14 cellular contexts compared by ENCODE assay signal in genomic region chr4:15255537-15255936, GRCh38.
DNase-seq lines count a peak whose midpoint lies in the region; ATAC-seq and TF ChIP-seq lines count a peak whose summit lies in the region.
"Had no signal": no experiment of that assay in that cellular context is flagged by ENCODE, and none has a peak within 500 bp of the region (broad histone marks: within the 10 kb centered on the region; RNA-seq: fewer than 3 reads in every experiment).

No MANE protein-coding gene starts in this region.

- POLR2A ChIA-PET in WTC11 (lab: Charles Lee), result no interaction called here
- POLR2A ChIA-PET in naive thymus-derived CD8-positive, alpha-beta T cell (lab: Charles Lee), result no interaction called here

- H3K27ac ChIP-seq in GM23338 (ENCODE audit: low read depth), result no peak overlapping the region

- H3K27ac Mint-ChIP-seq in GM23338, result no peak overlapping the region
- H3K27ac Mint-ChIP-seq in WTC11, result no peak overlapping the region
- H3K27ac Mint-ChIP-seq in naive thymus-derived CD8-positive, alpha-beta T cell, result no peak overlapping the region
- H3K27ac Mint-ChIP-seq: CD4-positive, CD25-positive, alpha-beta regulatory T cell; CD8-positive, alpha-beta T cell had no signal

- DNase-seq in GM23338 (ENCODE audit: low spot score) (peak; percentile 61), WTC11 (ENCODE audit: low spot score) (no peak), iPS DF 19.7 (ENCODE audit: low read depth, low spot score) (peak; percentile 15), NOMO-1 treated with dmso at 0.1 percent for 144 hours (lab: John Stamatoyannopoulos, UW; ENCODE audit: unreplicated experiment) (no peak)
- DNase-seq in naive thymus-derived CD8-positive, alpha-beta T cell, result no peak
- DNase-seq: C1 segment of cervical spinal cord; Caco-2; CD4-positive, CD25-positive, alpha-beta regulatory T cell; CD8-positive, alpha-beta T cell; DMS153; DND-41; H9 had no signal

- no peak overlapping the region for H3K4me3 Mint-ChIP-seq in GM23338
- H3K4me3 Mint-ChIP-seq in WTC11, result no peak overlapping the region
- H3K4me3 Mint-ChIP-seq in naive thymus-derived CD8-positive, alpha-beta T cell, result no peak overlapping the region
- H3K4me3 Mint-ChIP-seq: CD4-positive, CD25-positive, alpha-beta regulatory T cell; CD8-positive, alpha-beta T cell; H9 had no signal

- H3K9me3 Mint-ChIP-seq in GM23338 (no peaks in the 10 kb centered on the region), WTC11 (no peaks in the 10 kb centered on the region)
- no peaks in the 10 kb centered on the region for H3K9me3 Mint-ChIP-seq in naive thymus-derived CD8-positive, alpha-beta T cell
- H3K9me3 Mint-ChIP-seq: CD8-positive, alpha-beta T cell; H9 had no signal

- H3K36me3 Mint-ChIP-seq in GM23338 (ENCODE audit: low read depth) (no peaks in the 10 kb centered on the region), WTC11 (no peaks in the 10 kb centered on the region)
- H3K36me3 Mint-ChIP-seq in naive thymus-derived CD8-positive, alpha-beta T cell, result peaks cover 0 to 2% (median 0%) of the 10 kb centered on the region in 3 donors
- H3K36me3 Mint-ChIP-seq: CD4-positive, CD25-positive, alpha-beta regulatory T cell; CD8-positive, alpha-beta T cell had no signal

- no peaks in the 10 kb centered on the region for H3K27me3 ChIP-seq in GM23338 (ENCODE audit: insufficient read depth)

- H3K4me3 ChIP-seq in GM23338, result no peak overlapping the region

- H3K79me2 ChIP-seq in GM23338 (replicated peaks; ENCODE audit: insufficient read depth), result no peaks in the 10 kb centered on the region

- H3K36me3 ChIP-seq in GM23338 (ENCODE audit: insufficient read depth), result no peaks in the 10 kb centered on the region

- ATAC-seq in GM23338 (peak; percentile 84), WTC11 (peak; percentile 93), HG02763 (IDR thresholded peaks at IDR 0.05; ENCODE audit: unreplicated experiment) (no peak)
- ATAC-seq in naive thymus-derived CD8-positive, alpha-beta T cell, result no peak
- ATAC-seq: CD8-positive, alpha-beta T cell; HCT116 had no signal

- H3K4me1 ChIP-seq in GM23338 (ENCODE audit: insufficient read depth), result peaks cover 12% of the 10 kb centered on the region
- H3K4me1 ChIP-seq: Caco-2 had no signal

- H3K27me3 Mint-ChIP-seq in GM23338 (ENCODE audit: insufficient read depth, low read depth, poor library complexity) (peaks cover 3% of the 10 kb centered on the region), WTC11 (ENCODE audit: low read depth) (peaks cover 27% of the 10 kb centered on the region)
- H3K27me3 Mint-ChIP-seq in naive thymus-derived CD8-positive, alpha-beta T cell, result peaks cover 0 to 10% (median 4%) of the 10 kb centered on the region in 5 donors
- H3K27me3 Mint-ChIP-seq: CD4-positive, CD25-positive, alpha-beta regulatory T cell had no signal

- CTCF ChIA-PET in WTC11 (lab: Charles Lee), result interaction anchor here (1.4 kb wide), 1 partner anchor 17 kb away, joined by 4 read pairs; no protein-coding TSS in a partner anchor

- no peaks in the 10 kb centered on the region for H4K20me1 ChIP-seq in GM23338 (replicated peaks; ENCODE audit: insufficient read depth)

- no peak overlapping the region for H2AFZ ChIP-seq in GM23338

- H3K4me2 ChIP-seq in GM23338, result no peak overlapping the region

- peaks cover 18% of the 10 kb centered on the region for H3K4me1 Mint-ChIP-seq in GM23338
- H3K4me1 Mint-ChIP-seq in WTC11, result peaks cover 27% of the 10 kb centered on the region
- peaks cover 0 to 4% (median 1%) of the 10 kb centered on the region in 4 donors for H3K4me1 Mint-ChIP-seq in naive thymus-derived CD8-positive, alpha-beta T cell
- H3K4me1 Mint-ChIP-seq: CD4-positive, CD25-positive, alpha-beta regulatory T cell had no signal

- TF ChIP-seq CTCF in GM23338 (conservative IDR thresholded peaks at IDR 0.05; ENCODE audit: low read depth in 2 of 2), result no peak
- TF ChIP-seq CTCF in WTC11 (IDR thresholded peaks at IDR 0.05), result no peak

- H3K9me2 ChIP-seq in GM23338 (ENCODE audit: insufficient read depth), result peaks cover 4% of the 10 kb centered on the region

- H3F3A ChIP-seq in GM23338 (replicated peaks; ENCODE audit: low read depth), result no peaks in the 10 kb centered on the region

TF ChIP-seq in GM23338, 12 proteins besides CTCF, POLR2A, EP300 and RAD21 (continues in another document):
- no peak for TF ChIP-seq CREB1 (CRISPR knock-in tag; IDR thresholded peaks at IDR 0.05; ENCODE audit: low read depth)
- TF ChIP-seq ZNF114 (CRISPR knock-in tag; IDR thresholded peaks at IDR 0.05), result no peak

TF ChIP-seq in WTC11, 78 proteins besides CTCF, POLR2A, EP300 and RAD21 (continues in another document):
- TF ChIP-seq IRF2 (CRISPR knock-in tag; IDR thresholded peaks at IDR 0.05; ENCODE audit: borderline replicate concordance, low read depth), result no peak
- no peak for TF ChIP-seq OVOL2 (CRISPR knock-in tag; IDR thresholded peaks at IDR 0.05; ENCODE audit: borderline replicate concordance)
- no peak for TF ChIP-seq ZBTB43 (CRISPR knock-in tag; IDR thresholded peaks at IDR 0.05)
- TF ChIP-seq ZBTB21 (CRISPR knock-in tag; IDR thresholded peaks at IDR 0.05; ENCODE audit: borderline replicate concordance), result no peak
- no peak for TF ChIP-seq KAT7 (CRISPR knock-in tag; IDR thresholded peaks at IDR 0.05; ENCODE audit: borderline replicate concordance)
- no peak for TF ChIP-seq ZNF138 (CRISPR knock-in tag; conservative IDR thresholded peaks at IDR 0.05)
- TF ChIP-seq ZNF532 (CRISPR knock-in tag; IDR thresholded peaks at IDR 0.05; ENCODE audit: borderline replicate concordance), result no peak
- no peak for TF ChIP-seq CREB1 (CRISPR knock-in tag; IDR thresholded peaks at IDR 0.05)
- no peak for TF ChIP-seq TEAD1 (CRISPR knock-in tag; IDR thresholded peaks at IDR 0.05)
- no peak for TF ChIP-seq ZNF232 (CRISPR knock-in tag; IDR thresholded peaks at IDR 0.05)
- TF ChIP-seq E2F1 (CRISPR knock-in tag; IDR thresholded peaks at IDR 0.05), result no peak
- no peak for TF ChIP-seq USF1 (CRISPR knock-in tag; IDR thresholded peaks at IDR 0.05)
- no peak for TF ChIP-seq TEAD4 (CRISPR knock-in tag; IDR thresholded peaks at IDR 0.05)

Comparison
In these comparisons a context has a peak if more than half of its experiments do, and no peak if none do; other contexts are left out.
1. ATAC-seq: peak in GM23338 (single experiment) and WTC11 (single experiment); none in naive thymus-derived CD8-positive, alpha-beta T cell (0 of 2) and HG02763 (single experiment).
2. DNase-seq: peak in GM23338 (single experiment) and iPS DF 19.7 (single experiment); none in WTC11 (single experiment), naive thymus-derived CD8-positive, alpha-beta T cell (0 of 10) and NOMO-1 treated with dmso at 0.1 percent for 144 hours (single experiment).